8 cellular contexts compared by ENCODE assay signal in genomic region chr15:55290361-55291057, GRCh38. TPM values are rescaled to one million over a fixed set of nuclear protein-coding genes. Genes with fewer than 3 reads are reported as not detected.
DNase-seq lines count a peak whose midpoint lies in the region; ATAC-seq and TF ChIP-seq lines count a peak whose summit lies in the region.

No MANE protein-coding gene starts in this region.

- H3K4me3 ChIP-seq in kidney epithelial cell (ENCODE audit: low read depth, low read length), result peak overlapping the region; percentile 88

- H3K27me3 ChIP-seq in kidney epithelial cell (ENCODE audit: control insufficient read depth, insufficient read depth, low read length), result no peaks in the 10 kb centered on the region

- DNase-seq in AG20443 (ENCODE audit: low spot score) (peak; percentile 89), NCI-H226 (peak; percentile 72), cerebellar cortex (ENCODE audit: low spot score) (peak; percentile 83), kidney epithelial cell (ENCODE audit: low read depth) (peak; percentile 25)
- peak; percentile 85 for DNase-seq in activated CD4-positive, CD25-positive, alpha-beta regulatory T cell treated with anti-CD3 and anti-CD28 coated beads, Interleukin-2, amount 50 U/mL, for 72 hours
- DNase-seq in stimulated activated CD4-positive, alpha-beta T cell treated with anti-CD3 and anti-CD28 coated beads, Interleukin-15, amount 100 ng/mL, for 48 hours (ENCODE audit: low read depth in 2 of 2), result peak; percentile 76 to 80

- peak; percentile 94 for TF ChIP-seq CTCF in kidney epithelial cell (IDR thresholded peaks at IDR 0.05; ENCODE audit: insufficient read depth, low read length, poor library complexity, severe bottlenecking)

- H3K36me3 ChIP-seq in kidney epithelial cell (ENCODE audit: control insufficient read depth, insufficient read depth, low read length), result no peaks in the 10 kb centered on the region

- ATAC-seq in GM19025 (IDR thresholded peaks at IDR 0.05; ENCODE audit: low read depth, unreplicated experiment) (peak; percentile 65), HG03280 (IDR thresholded peaks at IDR 0.05; ENCODE audit: unreplicated experiment) (peak; percentile 77)

RNA-seq across cellular contexts. Expression of gene RAB27A, which starts 0.9 kb away (rescaled TPM):
- 5.0 and 7.7 TPM in 2 replicates for total RNA-seq in kidney epithelial cell

RNA-seq across cellular contexts. Expression of gene PIGBOS1, which starts 28.4 kb away (rescaled TPM):
- 14.9 and 32.8 TPM in 2 replicates for total RNA-seq in kidney epithelial cell

RNA-seq across cellular contexts. Expression of gene PIGB, which starts 28.5 kb away (rescaled TPM):
- 6.2 and 10.9 TPM in 2 replicates for total RNA-seq in kidney epithelial cell

Comparison
In these comparisons a context has a peak if more than half of its experiments do, and no peak if none do; other contexts are left out.
1. Peak in every context shown above with its lines: DNase-seq, ATAC-seq and H3K4me3 ChIP-seq.
2. DNase-seq: peak in every context shown above with its lines; median percentile 89 in AG20443; 85 in activated CD4-positive, CD25-positive, alpha-beta regulatory T cell treated with anti-CD3 and anti-CD28 coated beads, Interleukin-2, amount 50 U/mL, for 72 hours; 83 in cerebellar cortex; 78 in stimulated activated CD4-positive, alpha-beta T cell treated with anti-CD3 and anti-CD28 coated beads, Interleukin-15, amount 100 ng/mL, for 48 hours; 72 in NCI-H226; 25 in kidney epithelial cell.